24 cellular contexts compared by ENCODE assay signal in the genomic region with DNA sequence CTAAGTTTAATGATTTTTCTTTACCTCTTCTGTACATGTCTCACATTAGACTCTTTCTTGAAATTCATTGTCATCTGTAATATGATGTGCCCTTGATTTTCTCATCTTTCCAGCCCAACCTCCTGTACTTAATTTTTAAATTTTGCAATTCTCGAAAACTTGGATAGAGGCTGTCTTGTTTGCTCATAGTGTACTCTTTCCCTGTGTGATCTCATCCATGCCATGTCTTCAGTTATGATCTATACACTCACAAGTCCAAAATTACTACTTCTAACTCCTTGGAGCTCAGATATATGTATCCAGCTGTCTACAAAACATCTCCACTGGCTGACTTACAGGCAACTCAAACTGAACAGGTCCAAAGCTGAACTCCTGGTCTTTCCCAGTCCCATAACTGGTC.
"Had no signal": no experiment of that assay in that cellular context is flagged by ENCODE, and none has a peak within 500 bp of the region (broad histone marks: within the 10 kb centered on the region; RNA-seq: fewer than 3 reads in every experiment).

No MANE protein-coding gene starts in this region.

- FAIRE-seq: pancreas had no signal

- DNase-seq: activated CD4-positive, alpha-beta T cell treated with anti-CD3 and anti-CD28 coated beads for 48 hours; activated CD4-positive, alpha-beta T cell treated with anti-CD3 and anti-CD28 coated beads, Interleukin-2, amount 50 U/mL, for 48 hours; activated CD8-positive, alpha-beta memory T cell treated with anti-CD3 and anti-CD28 coated beads for 24 hours; activated effector memory CD4-positive, alpha-beta T cell treated with anti-CD3 and anti-CD28 coated beads, Interleukin-2, amount 50 U/mL, for 16 hours; activated naive CD4-positive, alpha-beta T cell treated with anti-CD3 and anti-CD28 coated beads for 36 hours; activated naive CD8-positive, alpha-beta T cell treated with anti-CD3 and anti-CD28 coated beads for 36 hours; amniotic stem cell; effector CD4-positive, alpha-beta T cell; kidney glomerular epithelial cell; midbrain; naive thymus-derived CD4-positive, alpha-beta T cell; pancreas; retina; SK-N-SH; stimulated activated CD4-positive, alpha-beta T cell treated with anti-CD3 and anti-CD28 coated beads, Interleukin-12 subunit alpha, Interleukin-12 subunit beta, amount 100 ng/mL, for 4 hours; stimulated activated CD4-positive, alpha-beta T cell treated with anti-CD3 and anti-CD28 coated beads, Interleukin-4, amount 100 ng/mL, for 1 hour; SW 1271; T1000; WERI-Rb-1 had no signal

- H3K27me3 ChIP-seq: pancreas, tibial nerve had no signal

- H3K27ac ChIP-seq: pancreas, prostate gland, WERI-Rb-1 had no signal

- H3K4me2 ChIP-seq: SK-N-SH had no signal

- H3K4me1 ChIP-seq: prostate gland had no signal

- H3K36me3 ChIP-seq: esophagus muscularis mucosa, pancreas, prostate gland, tibial nerve, WERI-Rb-1 had no signal

- ATAC-seq: activated CD4-positive, CD25-positive, alpha-beta regulatory T cell treated with anti-CD3 and anti-CD28 coated beads, Interleukin-2, amount 50 U/mL, for 24 hours; naive thymus-derived CD4-positive, alpha-beta T cell had no signal

- H3K4me3 ChIP-seq: esophagus muscularis mucosa, pancreas, prostate gland, skin epidermis, tibial nerve had no signal

- H3K9me3 ChIP-seq: esophagus muscularis mucosa, pancreas, prostate gland, SK-N-SH, tibial nerve had no signal

- H3K9ac ChIP-seq: SK-N-SH had no signal
